10 cellular contexts compared by ENCODE assay signal in the genomic region with DNA sequence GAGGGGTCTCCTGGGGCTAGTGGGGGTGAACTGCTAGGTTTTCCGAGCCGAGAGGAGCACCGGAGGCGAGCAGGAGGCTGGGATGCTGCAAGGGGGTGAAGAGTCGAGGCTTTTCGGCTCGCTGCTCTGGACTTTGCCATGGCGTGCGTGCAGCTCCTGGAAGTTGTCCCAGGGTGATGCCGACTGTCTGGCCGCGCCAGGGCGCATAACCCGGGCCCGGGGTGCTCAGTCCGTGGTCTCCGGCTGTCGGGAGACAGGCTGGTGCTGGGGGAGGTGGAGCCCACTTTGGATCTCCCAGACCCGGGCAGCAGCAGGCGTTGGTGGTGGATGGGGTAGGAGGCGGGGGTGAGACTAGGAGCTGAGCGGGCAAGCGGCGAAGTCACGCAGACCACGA. TPM values are rescaled to one million over a fixed set of nuclear protein-coding genes. Genes with fewer than 3 reads are reported as not detected.
DNase-seq lines count a peak whose midpoint lies in the region; TF ChIP-seq lines count a peak whose summit lies in the region.
"Had no signal": no experiment of that assay in that cellular context is flagged by ENCODE, and none has a peak within 500 bp of the region (broad histone marks: within the 10 kb centered on the region; RNA-seq: fewer than 3 reads in every experiment).

No MANE protein-coding gene starts in this region.

- H3K4me3 Mint-ChIP-seq in nephron progenitor cell: peak overlapping the region; percentile 90

- no peak for TF ChIP-seq POLR2A in esophagus squamous epithelium (IDR thresholded peaks at IDR 0.05)

- H3K9me3 Mint-ChIP-seq in nephron progenitor cell: peaks cover 70% of the 10 kb centered on the region
- H3K9me3 Mint-ChIP-seq: activated B cell treated with CpG ODN at 0.5 μM for 24 hours had no signal

- WGBS in esophagus squamous epithelium, 2 donors: 58% methylated on average over 14 of the region's 26 CpGs; no CpG with 5 or more reads in 1 of the 2 donors

- H3K4me1 Mint-ChIP-seq in nephron progenitor cell: peaks cover 53% of the 10 kb centered on the region

- H3K36me3 ChIP-seq in esophagus squamous epithelium: no peaks in the 10 kb centered on the region

- peaks cover 0 to 28% (median 4%) of the 10 kb centered on the region in 4 donors for H3K27me3 ChIP-seq in esophagus squamous epithelium

- no peak for TF ChIP-seq CTCF in esophagus squamous epithelium (IDR thresholded peaks at IDR 0.05)
- no peak for TF ChIP-seq CTCF in nephron progenitor cell (IDR thresholded peaks at IDR 0.05)

- peak; percentile 14 for DNase-seq in ACHN
- DNase-seq in M059J (ENCODE audit: low read depth): peak; percentile 45
- no peak for DNase-seq in esophagus squamous epithelium (lab: John Stamatoyannopoulos, UW)
- DNase-seq in nephron progenitor cell: peak; percentile 35
- DNase-seq in NOMO-1 treated with dmso at 0.1 percent for 144 hours (lab: John Stamatoyannopoulos, UW; ENCODE audit: unreplicated experiment): no peak
- no peak for DNase-seq in GM19238 (ENCODE audit: insufficient read length, low spot score)
- no peak for DNase-seq in stimulated activated CD4-positive, alpha-beta T cell treated with anti-CD3 and anti-CD28 coated beads, Interleukin-15, amount 100 ng/mL, for 24 hours
- DNase-seq in activated CD4-positive, alpha-beta T cell treated with anti-CD3 and anti-CD28 coated beads for 48 hours: no peak
- DNase-seq: activated B cell treated with CpG ODN at 0.5 μM for 24 hours; effector CD8-positive, alpha-beta T cell had no signal

- H3K36me3 Mint-ChIP-seq in nephron progenitor cell (ENCODE audit: low read depth): peaks cover 15% of the 10 kb centered on the region

- H3K27me3 Mint-ChIP-seq in nephron progenitor cell (ENCODE audit: low read depth, poor library complexity): no peaks in the 10 kb centered on the region

- intact Hi-C loops in esophagus squamous epithelium (cut with DNase I): no loop called here

- H3K4me1 ChIP-seq in esophagus squamous epithelium: peaks cover 0 to 16% (median 3%) of the 10 kb centered on the region in 3 donors

- H3K9me3 ChIP-seq in esophagus squamous epithelium: no peaks in the 10 kb centered on the region

- H3K4me3 ChIP-seq in esophagus squamous epithelium: peak overlapping the region in 3 of 4 donors; percentile 26 to 55 (median 37)

- no peak overlapping the region for H3K27ac ChIP-seq in esophagus squamous epithelium

- H3K27ac Mint-ChIP-seq in nephron progenitor cell: no peak overlapping the region
- H3K27ac Mint-ChIP-seq: activated B cell treated with CpG ODN at 0.5 μM for 24 hours had no signal

- in situ Hi-C loops in ACHN (cut with HindIII; ENCODE audit: low pct_ligation_motif_present, low pct_unique_long_range_greater_than_20kb, low sequenced_read_pairs): no loop called here

RNA-seq across cellular contexts. Expression of a gene that starts 0.8 kb away (rescaled TPM):
- 1.6 and 4.7 TPM in 2 replicates for total RNA-seq in M059J (2014; rRNA removed; shearing (Covaris generic))
- total RNA-seq in esophagus squamous epithelium: under 1 TPM in 2 of 4 donors, not detected in 2; 0.19 to 0.44 TPM
- total RNA-seq: activated B cell treated with CpG ODN at 0.5 μM for 24 hours had no signal

Comparison
In these comparisons a context has a peak if more than half of its experiments do, and no peak if none do; other contexts are left out.
1. DNase-seq: peak in ACHN (single experiment), M059J (single experiment) and nephron progenitor cell (single experiment); none in esophagus squamous epithelium (single experiment), NOMO-1 treated with dmso at 0.1 percent for 144 hours (single experiment), GM19238 (single experiment), stimulated activated CD4-positive, alpha-beta T cell treated with anti-CD3 and anti-CD28 coated beads, Interleukin-15, amount 100 ng/mL, for 24 hours (single experiment) and activated CD4-positive, alpha-beta T cell treated with anti-CD3 and anti-CD28 coated beads for 48 hours (single experiment).